ENCODE assay signal across 32 cellular contexts in the genomic region with DNA sequence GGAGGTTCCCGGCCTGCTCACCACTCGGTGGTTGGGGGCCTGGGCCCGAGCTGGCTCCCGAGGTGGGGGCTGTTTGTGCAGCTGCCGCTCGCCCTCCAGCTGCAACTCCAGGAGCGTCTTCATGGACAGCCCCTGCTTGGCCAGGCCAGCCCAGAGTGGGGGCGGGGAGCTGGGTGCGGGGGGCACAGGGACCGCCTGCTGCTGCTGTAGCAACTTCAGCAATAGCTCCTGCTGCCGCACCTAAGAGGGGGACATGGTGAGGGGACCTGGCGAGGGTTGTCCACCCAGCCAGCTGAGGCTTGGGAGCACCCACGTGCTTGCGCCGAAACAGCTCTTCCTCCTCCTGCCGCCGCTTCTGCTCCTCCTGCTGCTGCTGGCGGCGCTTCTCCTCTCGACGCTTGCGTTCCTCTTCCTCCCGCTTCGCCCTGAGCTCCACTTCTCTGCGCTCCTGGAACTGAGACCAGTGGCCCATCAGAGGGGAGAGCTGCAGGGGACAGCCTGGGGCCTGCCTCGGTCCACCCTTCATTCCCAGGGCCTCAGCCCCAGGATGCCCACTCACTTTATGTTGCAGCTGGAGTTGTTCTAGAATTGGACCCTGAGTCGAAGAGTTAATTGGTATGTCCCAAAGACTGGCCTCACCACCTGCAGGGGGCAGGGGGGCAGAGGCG. TPM values are rescaled to one million over a fixed set of nuclear protein-coding genes. Genes with fewer than 3 reads are reported as not detected.
DNase-seq lines count a peak whose midpoint lies in the region; ATAC-seq and TF ChIP-seq lines count a peak whose summit lies in the region.
"Had no signal": no experiment of that assay in that cellular context is flagged by ENCODE, and none has a peak within 500 bp of the region (broad histone marks: within the 10 kb centered on the region; RNA-seq: fewer than 3 reads in every experiment).

No MANE protein-coding gene starts in this region.

- no peak overlapping the region for H3K4me2 ChIP-seq in IMR-90 (ENCODE audit: low read depth, low read length)
- H3K4me2 ChIP-seq: PC-9 had no signal

- no peak overlapping the region for H3K23ac ChIP-seq in IMR-90 (ENCODE audit: low read depth, low read length)

- H3K27me3 ChIP-seq in IMR-90 (ENCODE audit: control insufficient read depth, insufficient read depth, low read length): no peaks in the 10 kb centered on the region
- H3K27me3 ChIP-seq: esophagus muscularis mucosa, gastrocnemius medialis, vagina had no signal

- no peak overlapping the region for H2BK120ac ChIP-seq in IMR-90 (ENCODE audit: low read depth, low read length)

- peaks cover 9% of the 10 kb centered on the region for H3K4me1 ChIP-seq in IMR-90 (ENCODE audit: control insufficient read depth, insufficient read depth, low read length)
- H3K4me1 ChIP-seq: gastrocnemius medialis had no signal

- H3K36me3 ChIP-seq in IMR-90 (ENCODE audit: control insufficient read depth, insufficient read depth, low read length): peaks cover 87% of the 10 kb centered on the region

- WGBS in IMR-90 (ENCODE audit: extremely low coverage in 2 of 2, insufficient read length in 1 of 2), 2 experiments: 96% methylated on average over 14 of the region's 28 CpGs; no CpG with 5 or more reads in 1 of the 2 experiments

- ATAC-seq in activated CD8-positive, alpha-beta memory T cell treated with anti-CD3 and anti-CD28 coated beads, Interleukin-2, amount 10 ng/mL, durations not matched to agents 7 days and 5 days: no peak
- ATAC-seq in IMR-90 (ENCODE audit: low read depth): no peak
- ATAC-seq in GM18907 (IDR thresholded peaks at IDR 0.05; ENCODE audit: unreplicated experiment): no peak
- no peak for ATAC-seq in HG02642 (IDR thresholded peaks at IDR 0.05; ENCODE audit: poor library complexity, unreplicated experiment)
- ATAC-seq: gastrocnemius medialis, left lobe of liver had no signal

- peak overlapping the region; percentile 3 for H2AK9ac ChIP-seq in IMR-90 (replicated peaks; ENCODE audit: low read depth, low read length, poor library complexity)

- H4K5ac ChIP-seq in IMR-90 (ENCODE audit: low read depth, low read length): no peak overlapping the region

- no peak for TF ChIP-seq POLR2A in IMR-90 (IDR thresholded peaks at IDR 0.05; ENCODE audit: low read depth, low read length)

- no peak overlapping the region for H3K4me3 ChIP-seq in IMR-90 (ENCODE audit: insufficient read depth, low read depth, low read length)
- H3K4me3 ChIP-seq: esophagus muscularis mucosa, gastrocnemius medialis, PC-9, thoracic aorta, vagina had no signal

- intact Hi-C loops in IMR-90 (cut with micrococcal nuclease) (no loop called here), posterior vena cava (cut with DNase I) (loop anchor here in 1 of 2 donors (5.0 kb wide), 1 partner anchor 206 kb away; a partner anchor contains a TSS)

- BruUV-seq in IMR-90 (replicated peaks; lab: Mats Ljungman, UMichigan): no TSS peak

- peaks cover 38% of the 10 kb centered on the region for H4K20me1 ChIP-seq in IMR-90 (ENCODE audit: insufficient read depth, low read length)

- H3K27ac Mint-ChIP-seq in activated CD8-positive, alpha-beta memory T cell treated with anti-CD3 and anti-CD28 coated beads, Interleukin-2, amount 10 ng/mL, durations not matched to agents 7 days and 5 days: no peak overlapping the region
- H3K27ac Mint-ChIP-seq in activated CD4-positive, alpha-beta memory T cell treated with anti-CD3 and anti-CD28 coated beads, Interleukin-2, amount 10 ng/mL, durations not matched to agents 7 days and 5 days: no peak overlapping the region
- H3K27ac Mint-ChIP-seq: activated CD4-positive, alpha-beta T cell treated with anti-CD3 and anti-CD28 coated beads, Interleukin-2, amount 10 ng/mL, durations not matched to agents 7 days and 5 days; activated naive CD8-positive, alpha-beta T cell treated with anti-CD3 and anti-CD28 coated beads for 36 hours; immature natural killer cell; stimulated activated naive CD8-positive, alpha-beta T cell treated with anti-CD3 and anti-CD28 coated beads, Interleukin-15, Interleukin-2, amounts not matched to agents 100 ng/mL and 50 ng/mL, for 24 hours had no signal

- H3K36me3 Mint-ChIP-seq in activated CD8-positive, alpha-beta memory T cell treated with anti-CD3 and anti-CD28 coated beads, Interleukin-2, amount 10 ng/mL, durations not matched to agents 7 days and 5 days: peaks cover 17% of the 10 kb centered on the region
- peaks cover 42% of the 10 kb centered on the region for H3K36me3 Mint-ChIP-seq in activated CD4-positive, alpha-beta memory T cell treated with anti-CD3 and anti-CD28 coated beads, Interleukin-2, amount 10 ng/mL, durations not matched to agents 7 days and 5 days (ENCODE audit: low read depth)

- H4K91ac ChIP-seq in IMR-90 (ENCODE audit: insufficient read depth, low read depth, low read length): no peak overlapping the region

- CTCF ChIA-PET in activated CD8-positive, alpha-beta memory T cell treated with anti-CD3 and anti-CD28 coated beads, Interleukin-2, amount 10 ng/mL, durations not matched to agents 7 days and 5 days (lab: Charles Lee): interaction anchor here (1.1 to 11.5 kb wide), 3 partner anchors 9 to 114 kb away, joined by 3 to 91 read pairs (median 7); a partner anchor contains a TSS
- CTCF ChIA-PET in IMR-90 (lab: Yijun Ruan, JAX): interaction anchor here (0.8 kb wide), 1 partner anchor 9 kb away, joined by 3 read pairs; no protein-coding TSS in a partner anchor
- CTCF ChIA-PET in activated CD4-positive, alpha-beta memory T cell treated with anti-CD3 and anti-CD28 coated beads, Interleukin-2, amount 10 ng/mL, durations not matched to agents 7 days and 5 days (lab: Charles Lee): interaction anchor here (0.8 to 1.7 kb wide), 4 partner anchors 9 to 49 kb away, joined by 3 to 7 read pairs (median 4); a partner anchor contains a TSS

- H3K27ac ChIP-seq in IMR-90 (ENCODE audit: insufficient read depth, low read length): no peak overlapping the region
- H3K27ac ChIP-seq: gastrocnemius medialis, PC-9, thoracic aorta, vagina, WERI-Rb-1 had no signal

- no peak overlapping the region for H3K56ac ChIP-seq in IMR-90 (ENCODE audit: extremely low read depth, insufficient read depth, low read length)

- H2BK15ac ChIP-seq in IMR-90 (ENCODE audit: low read depth, low read length): no peak overlapping the region

- peaks cover 6 to 34% of the 10 kb centered on the region in 2 experiments for H3K79me1 ChIP-seq in IMR-90 (ENCODE audit: low read depth in 1 of 2, low read length in 2 of 2)

- TF ChIP-seq RAD21 in IMR-90 (IDR thresholded peaks at IDR 0.05; ENCODE audit: low read length): no peak

- H2BK5ac ChIP-seq in IMR-90 (ENCODE audit: low read depth, low read length, poor library complexity, severe bottlenecking): no peak overlapping the region

- POLR2A ChIA-PET in IMR-90 (lab: Charles Lee; ENCODE audit: unreplicated experiment): no interaction called here
- POLR2A ChIA-PET in activated CD4-positive, alpha-beta memory T cell treated with anti-CD3 and anti-CD28 coated beads, Interleukin-2, amount 10 ng/mL, durations not matched to agents 7 days and 5 days (lab: Charles Lee): interaction anchor here (0.7 to 5.4 kb wide), 8 partner anchors 9 to 111 kb away, joined by 3 to 51 read pairs (median 3); a partner anchor contains a TSS

- H3K4me1 Mint-ChIP-seq in activated CD8-positive, alpha-beta memory T cell treated with anti-CD3 and anti-CD28 coated beads, Interleukin-2, amount 10 ng/mL, durations not matched to agents 7 days and 5 days: peaks cover 5% of the 10 kb centered on the region
- peaks cover 25% of the 10 kb centered on the region for H3K4me1 Mint-ChIP-seq in activated CD4-positive, alpha-beta memory T cell treated with anti-CD3 and anti-CD28 coated beads, Interleukin-2, amount 10 ng/mL, durations not matched to agents 7 days and 5 days

- peak; percentile 57 for DNase-seq in activated CD8-positive, alpha-beta memory T cell treated with anti-CD3 and anti-CD28 coated beads for 24 hours
- DNase-seq in activated CD8-positive, alpha-beta memory T cell treated with anti-CD3 and anti-CD28 coated beads, Interleukin-2, amount 10 ng/mL, durations not matched to agents 7 days and 5 days: no peak
- DNase-seq in IMR-90: no peak
- DNase-seq in hepatic stellate cell (ENCODE audit: low spot score): peak; percentile 5
- DNase-seq in posterior vena cava (ENCODE audit: low spot score): peak; percentile 76
- no peak for DNase-seq in activated CD4-positive, alpha-beta memory T cell treated with anti-CD3 and anti-CD28 coated beads, Interleukin-2, amount 10 ng/mL, durations not matched to agents 7 days and 5 days
- DNase-seq: activated CD4-positive, alpha-beta T cell treated with anti-CD3 and anti-CD28 coated beads, Interleukin-2, amount 10 ng/mL, durations not matched to agents 7 days and 5 days; activated naive CD8-positive, alpha-beta T cell treated with anti-CD3 and anti-CD28 coated beads for 36 hours; cortex of kidney; gastrocnemius medialis; GOT3; hippocampal formation; immature natural killer cell; mesenchymal stem cell; NCI-H1092 treated with DMSO at 0.1 percent for 48 hours; NCI-H1930; NCI-H524 treated with DMSO at 0.1 percent for 48 hours; NK-92 treated with Interleukin-12 subunit alpha and Interleukin-12 subunit beta, amount 100 ng/mL, for 24 hours; PC-9; SHP77; SW 1271; WERI-Rb-1 had no signal

- no peak overlapping the region for H3K9ac ChIP-seq in IMR-90 (ENCODE audit: low read depth, low read length)

- H3K18ac ChIP-seq in IMR-90 (ENCODE audit: low read depth, low read length): no peak overlapping the region

- H3K9me3 ChIP-seq in IMR-90 (ENCODE audit: control insufficient read depth, insufficient read depth, low read length): no peaks in the 10 kb centered on the region
- H3K9me3 ChIP-seq: esophagus muscularis mucosa, gastrocnemius medialis, thoracic aorta, vagina had no signal

- H3K9me1 ChIP-seq in IMR-90 (ENCODE audit: insufficient read depth, low read length): no peaks in the 10 kb centered on the region

- no peak overlapping the region for H3K4ac ChIP-seq in IMR-90 (ENCODE audit: low read depth, low read length)

- no peak overlapping the region for H3K14ac ChIP-seq in IMR-90 (replicated peaks; ENCODE audit: low read depth, low read length)

- no peak overlapping the region for H2AFZ ChIP-seq in IMR-90 (replicated peaks; ENCODE audit: low read length, poor library complexity)
- H2AFZ ChIP-seq: PC-9 had no signal

- dilution Hi-C loops in IMR-90 (cut with HindIII; ENCODE audit: low sequenced_read_pairs, unreplicated experiment): no loop called here

- H3K4me3 Mint-ChIP-seq in activated CD8-positive, alpha-beta memory T cell treated with anti-CD3 and anti-CD28 coated beads, Interleukin-2, amount 10 ng/mL, durations not matched to agents 7 days and 5 days: no peak overlapping the region
- H3K4me3 Mint-ChIP-seq in activated CD4-positive, alpha-beta memory T cell treated with anti-CD3 and anti-CD28 coated beads, Interleukin-2, amount 10 ng/mL, durations not matched to agents 7 days and 5 days: no peak overlapping the region
- H3K4me3 Mint-ChIP-seq: activated CD4-positive, alpha-beta T cell treated with anti-CD3 and anti-CD28 coated beads, Interleukin-2, amount 10 ng/mL, durations not matched to agents 7 days and 5 days; activated naive CD8-positive, alpha-beta T cell treated with anti-CD3 and anti-CD28 coated beads for 36 hours; immature natural killer cell; stimulated activated naive CD8-positive, alpha-beta T cell treated with anti-CD3 and anti-CD28 coated beads, Interleukin-15, Interleukin-2, amounts not matched to agents 100 ng/mL and 50 ng/mL, for 24 hours had no signal

- no peak overlapping the region for H2AK5ac ChIP-seq in IMR-90 (ENCODE audit: low read depth, low read length)

- H2BK20ac ChIP-seq in IMR-90 (ENCODE audit: low read depth, low read length): no peak overlapping the region

- no peak for TF ChIP-seq CTCF in IMR-90 (conservative IDR thresholded peaks at IDR 0.05; ENCODE audit: low read depth, low read length)

- no peak overlapping the region for H4K8ac ChIP-seq in IMR-90 (ENCODE audit: low read depth in 2 of 2, low read length in 2 of 2)

- H3K9me3 Mint-ChIP-seq in activated CD8-positive, alpha-beta memory T cell treated with anti-CD3 and anti-CD28 coated beads, Interleukin-2, amount 10 ng/mL, durations not matched to agents 7 days and 5 days (ENCODE audit: low read depth): no peaks in the 10 kb centered on the region
- H3K9me3 Mint-ChIP-seq in activated CD4-positive, alpha-beta memory T cell treated with anti-CD3 and anti-CD28 coated beads, Interleukin-2, amount 10 ng/mL, durations not matched to agents 7 days and 5 days: no peaks in the 10 kb centered on the region
- H3K9me3 Mint-ChIP-seq: activated CD4-positive, alpha-beta T cell treated with anti-CD3 and anti-CD28 coated beads, Interleukin-2, amount 10 ng/mL, durations not matched to agents 7 days and 5 days; activated naive CD8-positive, alpha-beta T cell treated with anti-CD3 and anti-CD28 coated beads for 36 hours; immature natural killer cell; stimulated activated naive CD8-positive, alpha-beta T cell treated with anti-CD3 and anti-CD28 coated beads, Interleukin-15, Interleukin-2, amounts not matched to agents 100 ng/mL and 50 ng/mL, for 24 hours had no signal

- no peaks in the 10 kb centered on the region for H3K27me3 Mint-ChIP-seq in activated CD8-positive, alpha-beta memory T cell treated with anti-CD3 and anti-CD28 coated beads, Interleukin-2, amount 10 ng/mL, durations not matched to agents 7 days and 5 days
- no peaks in the 10 kb centered on the region for H3K27me3 Mint-ChIP-seq in activated CD4-positive, alpha-beta memory T cell treated with anti-CD3 and anti-CD28 coated beads, Interleukin-2, amount 10 ng/mL, durations not matched to agents 7 days and 5 days
- H3K27me3 Mint-ChIP-seq: activated CD4-positive, alpha-beta T cell treated with anti-CD3 and anti-CD28 coated beads, Interleukin-2, amount 10 ng/mL, durations not matched to agents 7 days and 5 days; activated naive CD8-positive, alpha-beta T cell treated with anti-CD3 and anti-CD28 coated beads for 36 hours; stimulated activated naive CD8-positive, alpha-beta T cell treated with anti-CD3 and anti-CD28 coated beads, Interleukin-15, Interleukin-2, amounts not matched to agents 100 ng/mL and 50 ng/mL, for 24 hours had no signal

- in situ Hi-C loops in IMR-90 (cut with MboI; ENCODE audit: low sequenced_read_pairs): no loop called here

RNA-seq across cellular contexts. Expression of a gene that starts 9.6 kb away (rescaled TPM):
- 100 to 1,000 TPM; 243 to 271 TPM for total RNA-seq in activated CD8-positive, alpha-beta memory T cell treated with anti-CD3 and anti-CD28 coated beads, Interleukin-2, amount 10 ng/mL, durations not matched to agents 7 days and 5 days
- total RNA-seq in IMR-90 (2012; rRNA removed) (62.0 and 67.5 TPM in 2 replicates), posterior vena cava (100 to 1,000 TPM; 173 to 199 TPM)
- polyA plus RNA-seq in IMR-90 (2012; rRNA removed): 245 and 279 TPM in 2 replicates
- 186 and 472 TPM in 2 replicates for polyA plus RNA-seq in IMR-90 (2012; cell fraction: cytosol; rRNA removed)
- 166 and 348 TPM in 2 replicates for polyA plus RNA-seq in IMR-90 (2012; cell fraction: nucleus; rRNA removed; ENCODE audit: low replicate concordance)
- total RNA-seq in activated CD4-positive, alpha-beta memory T cell treated with anti-CD3 and anti-CD28 coated beads, Interleukin-2, amount 10 ng/mL, durations not matched to agents 7 days and 5 days: 100 to 1,000 TPM; 263 to 266 TPM

RNA-seq across cellular contexts. Expression of a gene that starts 10.9 kb away (rescaled TPM):
- total RNA-seq in activated CD8-positive, alpha-beta memory T cell treated with anti-CD3 and anti-CD28 coated beads, Interleukin-2, amount 10 ng/mL, durations not matched to agents 7 days and 5 days: 10 to 100 TPM; 47.1 to 53.4 TPM
- total RNA-seq in IMR-90 (2012; rRNA removed) (3.0 and 3.3 TPM in 2 replicates), posterior vena cava (10 to 100 TPM; 23.1 to 25.8 TPM)
- 10.7 and 11.6 TPM in 2 replicates for polyA plus RNA-seq in IMR-90 (2012; rRNA removed)
- polyA plus RNA-seq in IMR-90 (2012; cell fraction: cytosol; rRNA removed): 3.3 and 4.8 TPM in 2 replicates
- 80.8 and 113 TPM in 2 replicates for polyA plus RNA-seq in IMR-90 (2012; cell fraction: nucleus; rRNA removed; ENCODE audit: low replicate concordance)
- 10 to 100 TPM; 43.4 to 47.4 TPM for total RNA-seq in activated CD4-positive, alpha-beta memory T cell treated with anti-CD3 and anti-CD28 coated beads, Interleukin-2, amount 10 ng/mL, durations not matched to agents 7 days and 5 days

RNA-seq across cellular contexts. Expression of a gene that starts 22.8 kb away (rescaled TPM):
- 10 to 100 TPM; 43.6 to 53.4 TPM for total RNA-seq in activated CD8-positive, alpha-beta memory T cell treated with anti-CD3 and anti-CD28 coated beads, Interleukin-2, amount 10 ng/mL, durations not matched to agents 7 days and 5 days
- total RNA-seq in IMR-90 (2012; rRNA removed) (14.9 and 16.9 TPM in 2 replicates), posterior vena cava (10 to 100 TPM; 17.1 to 23.0 TPM)
- 38.0 and 50.5 TPM in 2 replicates for polyA plus RNA-seq in IMR-90 (2012; rRNA removed)
- 50.9 and 63.4 TPM in 2 replicates for polyA plus RNA-seq in IMR-90 (2012; cell fraction: cytosol; rRNA removed)
- polyA plus RNA-seq in IMR-90 (2012; cell fraction: nucleus; rRNA removed; ENCODE audit: low replicate concordance): 12.0 and 23.5 TPM in 2 replicates
- 10 to 100 TPM; 32.5 to 35.2 TPM for total RNA-seq in activated CD4-positive, alpha-beta memory T cell treated with anti-CD3 and anti-CD28 coated beads, Interleukin-2, amount 10 ng/mL, durations not matched to agents 7 days and 5 days

RNA-seq across cellular contexts. Expression of a gene that starts 26.9 kb away (rescaled TPM):
- not detected for total RNA-seq in activated CD8-positive, alpha-beta memory T cell treated with anti-CD3 and anti-CD28 coated beads, Interleukin-2, amount 10 ng/mL, durations not matched to agents 7 days and 5 days
- total RNA-seq in IMR-90 (2012; rRNA removed) (not detected in 2 replicates), posterior vena cava (not detected)
- not detected in 2 replicates for polyA plus RNA-seq in IMR-90 (2012; rRNA removed)
- not detected in 2 replicates for polyA plus RNA-seq in IMR-90 (2012; cell fraction: cytosol; rRNA removed)
- not detected in 2 replicates for polyA plus RNA-seq in IMR-90 (2012; cell fraction: nucleus; rRNA removed; ENCODE audit: low replicate concordance)
- not detected for total RNA-seq in activated CD4-positive, alpha-beta memory T cell treated with anti-CD3 and anti-CD28 coated beads, Interleukin-2, amount 10 ng/mL, durations not matched to agents 7 days and 5 days
- total RNA-seq: activated CD4-positive, alpha-beta T cell treated with anti-CD3 and anti-CD28 coated beads, Interleukin-2, amount 10 ng/mL, durations not matched to agents 7 days and 5 days; activated naive CD8-positive, alpha-beta T cell treated with anti-CD3 and anti-CD28 coated beads for 36 hours; astrocyte; esophagus muscularis mucosa; gastrocnemius medialis; left lobe of liver; PC-9; thoracic aorta had no signal
- polyA plus RNA-seq: BJ, immature natural killer cell had no signal

RNA-seq across cellular contexts. Expression of a gene that starts 37.1 kb away (rescaled TPM):
- total RNA-seq in activated CD8-positive, alpha-beta memory T cell treated with anti-CD3 and anti-CD28 coated beads, Interleukin-2, amount 10 ng/mL, durations not matched to agents 7 days and 5 days: not detected
- not detected in 2 replicates for total RNA-seq in IMR-90 (2012; rRNA removed)
- polyA plus RNA-seq in IMR-90 (2012; rRNA removed): not detected in 2 replicates
- not detected in 2 replicates for polyA plus RNA-seq in IMR-90 (2012; cell fraction: cytosol; rRNA removed)
- 0.12 and 0.15 TPM in 2 replicates for polyA plus RNA-seq in IMR-90 (2012; cell fraction: nucleus; rRNA removed; ENCODE audit: low replicate concordance)
- not detected for total RNA-seq in posterior vena cava
- not detected for total RNA-seq in activated CD4-positive, alpha-beta memory T cell treated with anti-CD3 and anti-CD28 coated beads, Interleukin-2, amount 10 ng/mL, durations not matched to agents 7 days and 5 days
- total RNA-seq: activated CD4-positive, alpha-beta T cell treated with anti-CD3 and anti-CD28 coated beads, Interleukin-2, amount 10 ng/mL, durations not matched to agents 7 days and 5 days; activated naive CD8-positive, alpha-beta T cell treated with anti-CD3 and anti-CD28 coated beads for 36 hours; astrocyte; esophagus muscularis mucosa; G401; gastrocnemius medialis; thoracic aorta; vagina had no signal
- polyA plus RNA-seq: BJ, immature natural killer cell had no signal

Comparison
In these comparisons a context has a peak if more than half of its experiments do, and no peak if none do; other contexts are left out.
1. DNase-seq: peak in activated CD8-positive, alpha-beta memory T cell treated with anti-CD3 and anti-CD28 coated beads for 24 hours (single experiment), hepatic stellate cell (single experiment) and posterior vena cava (single experiment); none in activated CD8-positive, alpha-beta memory T cell treated with anti-CD3 and anti-CD28 coated beads, Interleukin-2, amount 10 ng/mL, durations not matched to agents 7 days and 5 days (single experiment), IMR-90 (single experiment) and activated CD4-positive, alpha-beta memory T cell treated with anti-CD3 and anti-CD28 coated beads, Interleukin-2, amount 10 ng/mL, durations not matched to agents 7 days and 5 days (single experiment).